Comparison of ENCODE assay signal across 8 cellular contexts in genomic region chr2:42168459-42169099, GRCh38. TPM values are rescaled to one million over a fixed set of nuclear protein-coding genes. Genes with fewer than 3 reads are reported as not detected.
A peak's percentile ranks its signal among the peaks of the same experiment; 100 is the strongest.
DNase-seq lines count a peak whose midpoint lies in the region; ATAC-seq and TF ChIP-seq lines count a peak whose summit lies in the region.

No MANE protein-coding gene starts in this region.

- no peak for TF ChIP-seq CTCF in GM23338 (conservative IDR thresholded peaks at IDR 0.05; ENCODE audit: low read depth in 2 of 2)
- TF ChIP-seq CTCF in spleen (IDR thresholded peaks at IDR 0.05 in 8 of 11, conservative IDR thresholded peaks at IDR 0.05 in 3 of 11), result no peak

- POLR2A ChIA-PET in T-cell (lab: Charles Lee), result interaction anchor here in 1 of 2 donors (0.5 to 1.0 kb wide), 3 partner anchors 33 to 1058 kb away, joined by 3 to 6 read pairs (median 3); partner anchors contain the start of gene ZFP36L2

- no peaks in the 10 kb centered on the region for H3K36me3 ChIP-seq in GM23338 (ENCODE audit: insufficient read depth)
- no peaks in the 10 kb centered on the region for H3K36me3 ChIP-seq in iPS-15b (ENCODE audit: control insufficient read depth, insufficient read depth, low read length)
- no peaks in the 10 kb centered on the region for H3K36me3 ChIP-seq in spleen

- H3K79me2 ChIP-seq in GM23338 (replicated peaks; ENCODE audit: insufficient read depth), result peaks cover 40% of the 10 kb centered on the region

- H3K27ac ChIP-seq in GM23338 (ENCODE audit: low read depth) (peak overlapping the region; percentile 80), spleen (peak overlapping the region; percentile 40 to 99 (median 97))

- no peak for DNase-seq in GM23338 (ENCODE audit: low spot score)
- no peak for DNase-seq in T-cell
- no peak for DNase-seq in spleen
- no peak for DNase-seq in foreskin melanocyte
- no peak for DNase-seq in COLO829 (ENCODE audit: low spot score)
- DNase-seq in NCI-H2107 treated with DMSO at 0.1 percent for 48 hours (lab: John Stamatoyannopoulos, UW; ENCODE audit: unreplicated experiment), result no peak

- 84 to 91% (median 87%) methylated on average over 14 to 16 of the region's 16 CpGs for WGBS in spleen, 5 donors

- CTCF ChIA-PET in T-cell (lab: Charles Lee), result no interaction called here

- H3K9ac ChIP-seq in iPS-15b (ENCODE audit: low read depth, low read length), result no peak overlapping the region

- H3K27me3 ChIP-seq in GM23338 (ENCODE audit: insufficient read depth), result no peaks in the 10 kb centered on the region
- no peaks in the 10 kb centered on the region for H3K27me3 ChIP-seq in iPS-15b (ENCODE audit: control insufficient read depth, insufficient read depth, low read length)
- H3K27me3 ChIP-seq in spleen (replicated peaks in 1 of 7), result no peaks in the 10 kb centered on the region

- peak overlapping the region; percentile 95 for H2AFZ ChIP-seq in GM23338

- H3K4me3 ChIP-seq in GM23338 (peak overlapping the region; percentile 42; the same call in 1 of the 2 replicates), iPS-15b (ENCODE audit: low read depth, low read length) (peak overlapping the region; percentile 30), spleen (peak overlapping the region in 4 of 8 donors; percentile 72 to 84 (median 77))

- no peak overlapping the region; the same call in 2 of the 3 replicates for H3K4me3 Mint-ChIP-seq in GM23338
- no peak overlapping the region for H3K4me3 Mint-ChIP-seq in T-cell

- H3K9me3 Mint-ChIP-seq in GM23338 (no peaks in the 10 kb centered on the region), T-cell (no peaks in the 10 kb centered on the region)

- H3K4me2 ChIP-seq in GM23338, result peak overlapping the region; percentile 72

- intact Hi-C loops in spleen (cut with DNase I; ENCODE audit: low total_unique reads), result no loop called here

- H3K27ac Mint-ChIP-seq in GM23338 (peak overlapping the region; percentile 88), T-cell (peak overlapping the region; percentile 61 to 82)

- H3K36me3 Mint-ChIP-seq in GM23338 (ENCODE audit: low read depth) (no peaks in the 10 kb centered on the region), T-cell (peaks cover 7% of the 10 kb centered on the region)

- ATAC-seq in GM23338 (peak; percentile 9), T-cell (replicated peaks in 1 of 4) (no peak), GM19463 (IDR thresholded peaks at IDR 0.05; ENCODE audit: unreplicated experiment) (no peak)

- H3K4me1 Mint-ChIP-seq in GM23338, result peaks cover 13% of the 10 kb centered on the region
- peaks cover 7 to 14% (median 10%) of the 10 kb centered on the region in 3 donors for H3K4me1 Mint-ChIP-seq in T-cell

- no peaks in the 10 kb centered on the region; the same call in 1 of the 2 replicates for H3F3A ChIP-seq in GM23338 (replicated peaks; ENCODE audit: low read depth)

- H3K9me3 ChIP-seq in iPS-15b (ENCODE audit: control insufficient read depth, insufficient read depth, low read length) (no peaks in the 10 kb centered on the region), spleen (no peaks in the 10 kb centered on the region)

- no peak for TF ChIP-seq POLR2A in spleen (IDR thresholded peaks at IDR 0.05)

- peaks cover 27% of the 10 kb centered on the region for H3K4me1 ChIP-seq in GM23338 (ENCODE audit: insufficient read depth)
- peaks cover 17% of the 10 kb centered on the region for H3K4me1 ChIP-seq in iPS-15b (ENCODE audit: control insufficient read depth, insufficient read depth, low read length)
- peaks cover 23 to 65% (median 37%) of the 10 kb centered on the region in 6 donors for H3K4me1 ChIP-seq in spleen

- peaks cover 3% of the 10 kb centered on the region for H3K27me3 Mint-ChIP-seq in GM23338 (ENCODE audit: insufficient read depth, low read depth, poor library complexity)
- no peaks in the 10 kb centered on the region for H3K27me3 Mint-ChIP-seq in T-cell

- peaks cover 14% of the 10 kb centered on the region; the same call in 1 of the 2 replicates for H4K20me1 ChIP-seq in GM23338 (replicated peaks; ENCODE audit: insufficient read depth)

- no peaks in the 10 kb centered on the region for H3K9me2 ChIP-seq in GM23338 (ENCODE audit: insufficient read depth)

TF ChIP-seq in GM23338, 12 proteins besides CTCF, POLR2A, EP300 and RAD21 (continues in another document):
- TF ChIP-seq EZH2phosphoT487 (IDR thresholded peaks at IDR 0.05; ENCODE audit: unreplicated experiment) (no peak), ZNF462 (CRISPR knock-in tag; IDR thresholded peaks at IDR 0.05) (no peak), CREB1 (CRISPR knock-in tag; IDR thresholded peaks at IDR 0.05; ENCODE audit: low read depth) (no peak), EZH2 (IDR thresholded peaks at IDR 0.05; ENCODE audit: low read depth, unreplicated experiment) (no peak)

RNA-seq across cellular contexts. Expression of gene EML4, which starts 0.6 kb away (rescaled TPM):
- 100 and 115 TPM in 2 replicates for total RNA-seq in GM23338 (2014; rRNA removed; shearing (Covaris generic))
- 55.4 and 65.3 TPM in 2 replicates for polyA plus RNA-seq in GM23338 (2016; fragmentation: Nextera tagmentation; extraction: Ambion mirVana)
- 100 to 1,000 TPM; 101 to 223 (median 123) TPM for total RNA-seq in T-cell
- total RNA-seq in spleen, result 100 to 1,000 TPM in 4 of 7 donors, 10 to 100 TPM in 3; 75.2 to 176 (median 103) TPM
- polyA plus RNA-seq in spleen, result 10 to 100 TPM; 25.4 to 42.0 (median 32.0) TPM
